28 cellular contexts compared by ENCODE assay signal in genomic region chr21:46329796-46330195, GRCh38.
"Had no signal": no experiment of that assay in that cellular context is flagged by ENCODE, and none has a peak within 500 bp of the region (broad histone marks: within the 10 kb centered on the region; RNA-seq: fewer than 3 reads in every experiment).

No MANE protein-coding gene starts in this region.

- H3K36me3 ChIP-seq: ovary had no signal

- ATAC-seq: natural killer cell; right cardiac atrium; stimulated activated memory B cell treated with anti-CD40 and anti-IgM and Interleukin-4, amounts not matched to agents 10 μg/mL and 1 μg/mL and 100 μg/mL, for 72 hours; stimulated activated naive CD8-positive, alpha-beta T cell treated with anti-CD3 and anti-CD28 coated beads, Interleukin-15, amount 100 ng/mL, for 72 hours had no signal

- H3K27me3 ChIP-seq: neural progenitor cell, neutrophil, ovary, sigmoid colon, spleen, tibial nerve, upper lobe of left lung, vagina had no signal

- H3K27ac ChIP-seq: left ventricle myocardium inferior, neural progenitor cell, neutrophil, ovary, prostate gland, sigmoid colon, spleen, tibial nerve, upper lobe of left lung, vagina had no signal

- H3K4me1 ChIP-seq: prostate gland had no signal

- H3K4me2 ChIP-seq: neural progenitor cell had no signal

- H3K4me3 ChIP-seq: left ventricle myocardium inferior, lung, neural progenitor cell, ovary, prostate gland, sigmoid colon, spleen, tibial nerve, upper lobe of left lung, vagina had no signal

- H3K9me3 ChIP-seq: left ventricle myocardium inferior, neutrophil, ovary, prostate gland, sigmoid colon, spleen, tibial nerve, upper lobe of left lung, vagina had no signal

- H3K9ac ChIP-seq: neural progenitor cell had no signal

- H2AFZ ChIP-seq: neural progenitor cell had no signal

- FAIRE-seq: keratinocyte, small intestine had no signal

- DNase-seq: hippocampal formation; left ventricle myocardium inferior; mesendoderm; naive B cell; natural killer cell; nephron progenitor cell; occipital lobe; ovary; retina; right cardiac atrium; sigmoid colon; small intestine; spleen; stimulated activated CD4-positive, alpha-beta T cell treated with anti-CD3 and anti-CD28 coated beads, Interleukin-2, amount 100 ng/mL, for 48 hours; stimulated activated CD4-positive, alpha-beta T cell treated with anti-CD3 and anti-CD28 coated beads, Interleukin-4, amount 100 ng/mL, for 4 hours; stimulated activated CD8-positive, alpha-beta memory T cell treated with anti-CD3 and anti-CD28 coated beads, Interleukin-4, amount 100 ng/mL, for 48 hours; stimulated activated naive CD4-positive, alpha-beta T cell treated with Interleukin-2 at 50 U/mL for 16 hours; stimulated activated naive CD8-positive, alpha-beta T cell treated with anti-CD3 and anti-CD28 coated beads, Interleukin-15, amount 100 ng/mL, for 72 hours; substantia nigra; upper lobe of left lung had no signal
